ENCODE assay signal across 1 cellular context in the genomic region with DNA sequence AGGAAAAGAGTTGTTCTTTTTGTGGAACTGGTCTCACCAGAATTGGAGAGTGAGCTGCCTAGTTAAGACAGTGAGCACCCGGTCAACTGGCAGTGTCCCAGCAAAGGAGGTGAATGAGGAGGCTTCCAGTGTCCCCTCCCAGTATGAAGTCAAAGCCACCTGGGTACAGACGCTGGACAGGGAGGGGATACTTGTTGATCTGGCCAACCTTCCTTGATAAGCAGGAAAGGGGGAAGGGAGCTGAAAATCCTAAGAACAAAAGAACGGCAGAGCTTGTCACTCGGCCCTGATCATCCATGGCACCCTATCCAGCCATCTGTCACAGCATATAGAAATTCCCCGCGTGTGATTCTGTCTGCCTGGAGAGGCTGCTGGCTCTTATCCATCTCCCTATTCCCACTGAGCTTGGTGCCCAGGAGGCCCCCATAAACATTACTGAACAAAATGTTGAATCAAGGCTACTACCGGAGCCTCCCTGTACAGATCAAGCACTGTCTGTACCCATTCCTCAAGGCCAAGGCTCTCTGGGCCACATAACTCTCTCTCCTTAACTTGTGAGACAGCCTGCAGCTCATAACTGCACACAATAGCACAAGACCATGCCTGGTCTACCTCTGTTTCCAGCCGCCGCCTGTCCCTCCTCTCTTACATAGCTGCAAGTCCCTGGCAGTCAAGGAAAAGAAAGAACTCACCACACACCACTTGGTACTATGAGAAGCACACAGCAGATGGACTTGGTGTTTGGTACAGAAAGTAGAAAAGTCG.
TF ChIP-seq lines count a peak whose summit lies in the region.

No MANE protein-coding gene starts in this region.

TF ChIP-seq in GM23338, 12 proteins besides CTCF, POLR2A, EP300 and RAD21 (continued from another document):
- TF ChIP-seq, protein P1, sequence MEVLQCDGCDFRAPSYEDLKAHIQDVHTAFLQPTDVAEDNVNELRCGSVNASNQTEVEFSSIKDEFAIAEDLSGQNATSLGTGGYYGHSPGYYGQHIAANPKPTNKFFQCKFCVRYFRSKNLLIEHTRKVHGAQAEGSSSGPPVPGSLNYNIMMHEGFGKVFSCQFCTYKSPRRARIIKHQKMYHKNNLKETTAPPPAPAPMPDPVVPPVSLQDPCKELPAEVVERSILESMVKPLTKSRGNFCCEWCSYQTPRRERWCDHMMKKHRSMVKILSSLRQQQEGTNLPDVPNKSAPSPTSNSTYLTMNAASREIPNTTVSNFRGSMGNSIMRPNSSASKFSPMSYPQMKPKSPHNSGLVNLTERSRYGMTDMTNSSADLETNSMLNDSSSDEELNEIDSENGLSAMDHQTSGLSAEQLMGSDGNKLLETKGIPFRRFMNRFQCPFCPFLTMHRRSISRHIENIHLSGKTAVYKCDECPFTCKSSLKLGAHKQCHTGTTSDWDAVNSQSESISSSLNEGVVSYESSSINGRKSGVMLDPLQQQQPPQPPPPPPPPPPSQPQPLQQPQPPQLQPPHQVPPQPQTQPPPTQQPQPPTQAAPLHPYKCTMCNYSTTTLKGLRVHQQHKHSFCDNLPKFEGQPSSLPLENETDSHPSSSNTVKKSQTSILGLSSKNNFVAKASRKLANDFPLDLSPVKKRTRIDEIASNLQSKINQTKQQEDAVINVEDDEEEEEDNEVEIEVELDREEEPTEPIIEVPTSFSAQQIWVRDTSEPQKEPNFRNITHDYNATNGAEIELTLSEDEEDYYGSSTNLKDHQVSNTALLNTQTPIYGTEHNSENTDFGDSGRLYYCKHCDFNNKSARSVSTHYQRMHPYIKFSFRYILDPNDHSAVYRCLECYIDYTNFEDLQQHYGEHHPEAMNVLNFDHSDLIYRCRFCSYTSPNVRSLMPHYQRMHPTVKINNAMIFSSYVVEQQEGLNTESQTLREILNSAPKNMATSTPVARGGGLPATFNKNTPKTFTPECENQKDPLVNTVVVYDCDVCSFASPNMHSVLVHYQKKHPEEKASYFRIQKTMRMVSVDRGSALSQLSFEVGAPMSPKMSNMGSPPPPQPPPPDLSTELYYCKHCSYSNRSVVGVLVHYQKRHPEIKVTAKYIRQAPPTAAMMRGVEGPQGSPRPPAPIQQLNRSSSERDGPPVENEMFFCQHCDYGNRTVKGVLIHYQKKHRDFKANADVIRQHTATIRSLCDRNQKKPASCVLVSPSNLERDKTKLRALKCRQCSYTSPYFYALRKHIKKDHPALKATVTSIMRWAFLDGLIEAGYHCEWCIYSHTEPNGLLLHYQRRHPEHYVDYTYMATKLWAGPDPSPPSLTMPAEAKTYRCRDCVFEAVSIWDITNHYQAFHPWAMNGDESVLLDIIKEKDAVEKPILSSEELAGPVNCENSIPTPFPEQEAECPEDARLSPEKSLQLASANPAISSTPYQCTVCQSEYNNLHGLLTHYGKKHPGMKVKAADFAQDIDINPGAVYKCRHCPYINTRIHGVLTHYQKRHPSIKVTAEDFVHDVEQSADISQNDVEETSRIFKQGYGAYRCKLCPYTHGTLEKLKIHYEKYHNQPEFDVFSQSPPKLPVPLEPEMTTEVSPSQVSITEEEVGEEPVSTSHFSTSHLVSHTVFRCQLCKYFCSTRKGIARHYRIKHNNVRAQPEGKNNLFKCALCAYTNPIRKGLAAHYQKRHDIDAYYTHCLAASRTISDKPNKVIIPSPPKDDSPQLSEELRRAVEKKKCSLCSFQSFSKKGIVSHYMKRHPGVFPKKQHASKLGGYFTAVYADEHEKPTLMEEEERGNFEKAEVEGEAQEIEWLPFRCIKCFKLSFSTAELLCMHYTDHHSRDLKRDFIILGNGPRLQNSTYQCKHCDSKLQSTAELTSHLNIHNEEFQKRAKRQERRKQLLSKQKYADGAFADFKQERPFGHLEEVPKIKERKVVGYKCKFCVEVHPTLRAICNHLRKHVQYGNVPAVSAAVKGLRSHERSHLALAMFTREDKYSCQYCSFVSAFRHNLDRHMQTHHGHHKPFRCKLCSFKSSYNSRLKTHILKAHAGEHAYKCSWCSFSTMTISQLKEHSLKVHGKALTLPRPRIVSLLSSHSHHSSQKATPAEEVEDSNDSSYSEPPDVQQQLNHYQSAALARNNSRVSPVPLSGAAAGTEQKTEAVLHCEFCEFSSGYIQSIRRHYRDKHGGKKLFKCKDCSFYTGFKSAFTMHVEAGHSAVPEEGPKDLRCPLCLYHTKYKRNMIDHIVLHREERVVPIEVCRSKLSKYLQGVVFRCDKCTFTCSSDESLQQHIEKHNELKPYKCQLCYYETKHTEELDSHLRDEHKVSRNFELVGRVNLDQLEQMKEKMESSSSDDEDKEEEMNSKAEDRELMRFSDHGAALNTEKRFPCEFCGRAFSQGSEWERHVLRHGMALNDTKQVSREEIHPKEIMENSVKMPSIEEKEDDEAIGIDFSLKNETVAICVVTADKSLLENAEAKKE (CRISPR knock-in tag; IDR thresholded peaks at IDR 0.05): no peak
- no peak for TF ChIP-seq EZH2 (IDR thresholded peaks at IDR 0.05; ENCODE audit: low read depth, unreplicated experiment)
- no peak for TF ChIP-seq EZH2phosphoT487 (IDR thresholded peaks at IDR 0.05; ENCODE audit: unreplicated experiment)
- no peak for TF ChIP-seq NANOG (IDR thresholded peaks at IDR 0.05; ENCODE audit: borderline replicate concordance)
- TF ChIP-seq, protein P2, sequence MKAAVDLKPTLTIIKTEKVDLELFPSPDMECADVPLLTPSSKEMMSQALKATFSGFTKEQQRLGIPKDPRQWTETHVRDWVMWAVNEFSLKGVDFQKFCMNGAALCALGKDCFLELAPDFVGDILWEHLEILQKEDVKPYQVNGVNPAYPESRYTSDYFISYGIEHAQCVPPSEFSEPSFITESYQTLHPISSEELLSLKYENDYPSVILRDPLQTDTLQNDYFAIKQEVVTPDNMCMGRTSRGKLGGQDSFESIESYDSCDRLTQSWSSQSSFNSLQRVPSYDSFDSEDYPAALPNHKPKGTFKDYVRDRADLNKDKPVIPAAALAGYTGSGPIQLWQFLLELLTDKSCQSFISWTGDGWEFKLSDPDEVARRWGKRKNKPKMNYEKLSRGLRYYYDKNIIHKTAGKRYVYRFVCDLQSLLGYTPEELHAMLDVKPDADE (IDR thresholded peaks at IDR 0.05): no peak
- TF ChIP-seq ZNF331 (CRISPR knock-in tag; IDR thresholded peaks at IDR 0.05; ENCODE audit: low read depth): no peak
TF ChIP-seq in GM23338: peak in this region for 0.
